In the genomic region with DNA sequence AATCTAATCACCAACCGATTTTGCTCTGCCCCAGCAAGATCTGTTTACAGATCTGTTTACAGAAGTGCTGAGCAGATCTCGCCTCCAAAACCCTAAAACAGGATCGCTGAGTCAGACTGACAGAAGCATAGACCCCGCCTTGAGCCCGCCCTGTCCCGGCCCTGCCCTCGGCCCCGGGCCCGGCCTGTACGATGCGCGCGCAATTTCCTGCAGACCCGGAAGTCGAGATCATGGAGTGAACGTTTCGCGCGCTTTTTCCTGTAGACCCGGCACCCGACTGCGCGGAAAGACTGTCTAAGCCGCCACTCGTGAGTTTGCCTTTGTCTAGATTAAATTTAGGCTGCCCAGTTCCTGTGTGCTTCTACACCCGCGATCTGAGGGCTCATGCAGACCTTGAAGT, we compare ENCODE assay signal across 27 cellular contexts. TPM values are rescaled to one million over a fixed set of nuclear protein-coding genes. Genes with fewer than 3 reads are reported as not detected.
"Had no signal": no experiment of that assay in that cellular context is flagged by ENCODE, and none has a peak within 500 bp of the region (broad histone marks: within the 10 kb centered on the region; RNA-seq: fewer than 3 reads in every experiment).

A gene (plus strand): TSS at position 212 of the 400 bp plus-strand sequence. CDS start 2,327 bp downstream, outside the sequence.

- ATAC-seq: HepG2, Panc1, PC-3, Right ventricle myocardium inferior, SK-N-SH treated with all-trans-retinoic acid at 6 μM for 48 hours had no signal

- H3K27ac ChIP-seq: KMS-11, SJCRH30 had no signal

- H3K4me3 ChIP-seq: SJCRH30 had no signal

- DNase-seq: IMR-90; Kasumi-1; MM.1S; NCI-H1092 treated with DMSO at 0.1 percent for 48 hours; NCI-H1436; NCI-H187; NCI-H2029; NCI-H2081 treated with DMSO at 0.1 percent for 48 hours; NCI-H2171; NCI-H226; NCI-H446; NCI-H510A; NCI-H524 treated with DMSO at 0.1 percent for 48 hours; NCI-H69; NCI-H774; NK-92 treated with Interleukin-12 subunit alpha and Interleukin-12 subunit beta, amount 100 ng/mL, for 24 hours; PC-3; SHP77 treated with DMSO at 0.1 percent for 48 hours; SJCRH30 had no signal

- H3K27me3 ChIP-seq: SJCRH30 had no signal

- H3K9me3 ChIP-seq: SJCRH30 had no signal

- H3K4me1 ChIP-seq: SJCRH30 had no signal

- H3K9ac ChIP-seq: KMS-11 had no signal

- H3K36me3 ChIP-seq: SJCRH30 had no signal

- H3K4me2 ChIP-seq: KMS-11 had no signal

RNA-seq across cellular contexts. Expression of the gene that starts here (rescaled TPM):
- total RNA-seq: HT-29, IMR-90, M059J, OCI-LY7, PC-3 had no signal
